In genomic region chr7:84701524-84702306, GRCh38 we compare ENCODE assay signal across 1 cellular context.
TF ChIP-seq lines count a peak whose summit lies in the region.

No MANE protein-coding gene starts in this region.

TF ChIP-seq in HEK293, 187 proteins besides CTCF, POLR2A, EP300 and RAD21 (continued from another document):
- TF ChIP-seq ZNF692 (tag by site-specific recombination; IDR thresholded peaks at IDR 0.05) = peak; percentile 73; the same call in 1 of the 2 replicates
- TF ChIP-seq ZNF449 (tag by site-specific recombination; IDR thresholded peaks at IDR 0.05) = 0 out of 2 replicates have a peak, but pooled peaks have one; percentile 8
- peak; percentile 17; the same call in 1 of the 2 replicates for TF ChIP-seq HIC1 (tag by site-specific recombination; IDR thresholded peaks at IDR 0.05)
- TF ChIP-seq WT1 (tag by site-specific recombination; IDR thresholded peaks at IDR 0.05) = peak; percentile 75
- TF ChIP-seq ZFP69B (tag by site-specific recombination; IDR thresholded peaks at IDR 0.05) = peak; percentile 62; the same call in 1 of the 2 replicates
- no peak for TF ChIP-seq ZSCAN5A (tag by site-specific recombination; IDR thresholded peaks at IDR 0.05)
- no peak for TF ChIP-seq GLI4 (tag by site-specific recombination; IDR thresholded peaks at IDR 0.05)
- TF ChIP-seq TRIM28 (IDR thresholded peaks at IDR 0.05; ENCODE audit: borderline replicate concordance, low read length) = 0 out of 2 replicates have a peak, but pooled peaks have one; percentile 50
- TF ChIP-seq KLF17 (tag by site-specific recombination; IDR thresholded peaks at IDR 0.05) = peak; percentile 39; the same call in 1 of the 2 replicates
- peak; percentile 34; the same call in 1 of the 2 replicates for TF ChIP-seq ZNF184 (tag by site-specific recombination; IDR thresholded peaks at IDR 0.05)
- peak; percentile 72; the same call in 1 of the 2 replicates for TF ChIP-seq ZEB2 (tag by site-specific recombination; IDR thresholded peaks at IDR 0.05)
- TF ChIP-seq ZNF580 (tag by site-specific recombination; IDR thresholded peaks at IDR 0.05) = no peak
- 0 out of 2 replicates have a peak, but pooled peaks have one; percentile 45 for TF ChIP-seq ZFP37 (tag by site-specific recombination; IDR thresholded peaks at IDR 0.05)
- no peak for TF ChIP-seq ZNF280C (tag by site-specific recombination; IDR thresholded peaks at IDR 0.05)
- TF ChIP-seq ZNF48 (tag by site-specific recombination; IDR thresholded peaks at IDR 0.05) = no peak
